In the genomic region with DNA sequence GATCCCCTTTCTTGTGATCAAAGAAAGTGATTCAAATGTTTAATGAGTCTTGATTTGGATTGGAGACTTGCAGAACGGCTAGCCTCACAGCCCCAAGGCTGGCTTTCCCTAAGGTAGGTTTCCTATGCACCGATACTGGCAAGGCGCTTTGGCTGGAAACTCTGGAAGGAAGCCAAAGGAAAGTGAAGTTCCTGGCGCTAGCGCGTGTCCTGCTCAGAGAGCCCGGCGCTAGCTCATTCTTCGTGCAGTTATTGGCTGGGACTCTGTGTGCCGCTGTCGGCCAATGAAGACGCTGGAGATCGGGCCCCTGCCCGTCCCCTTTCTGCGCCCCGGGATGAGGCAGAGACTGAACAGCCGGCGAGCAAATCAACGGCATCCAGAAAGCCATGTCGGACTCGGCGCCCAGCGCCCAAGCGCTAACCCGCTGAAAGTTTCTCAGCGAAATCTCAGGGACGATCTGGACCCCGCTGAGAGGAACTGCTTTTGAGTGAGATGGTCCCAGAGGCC, we compare ENCODE assay signal across 8 cellular contexts. TPM values are rescaled to one million over a fixed set of nuclear protein-coding genes. Genes with fewer than 3 reads are reported as not detected.
DNase-seq lines count a peak whose midpoint lies in the region; ATAC-seq and TF ChIP-seq lines count a peak whose summit lies in the region.

TSS of gene PCDHGC3 (plus strand) at position 342 of the 507 bp plus-strand sequence. CDS start at position 493, 151 bp downstream.

- peaks cover 29% of the 10 kb centered on the region for H3K9me3 ChIP-seq in neuron (ENCODE audit: low read length)
- H3K9me3 ChIP-seq in upper lobe of right lung: no peaks in the 10 kb centered on the region

- H3K36me3 ChIP-seq in neuron (ENCODE audit: insufficient read depth, low read length): peaks cover 6% of the 10 kb centered on the region
- H3K36me3 ChIP-seq in upper lobe of right lung: no peaks in the 10 kb centered on the region

- H3K4me1 ChIP-seq in neuron (ENCODE audit: insufficient read depth, low read length): peaks cover 9% of the 10 kb centered on the region
- H3K4me1 ChIP-seq in upper lobe of right lung: peaks cover 20% of the 10 kb centered on the region

- H3K27ac Mint-ChIP-seq in activated naive CD8-positive, alpha-beta T cell: no peak within 1 kb of the TSS

- no peak within 1 kb of the TSS for H2AFZ ChIP-seq in neuron (ENCODE audit: low read depth, low read length)

- H3K27ac ChIP-seq in upper lobe of right lung: peak within 1 kb of the TSS; percentile 81

- peak; percentile 84 for DNase-seq in DMS53 (lab: John Stamatoyannopoulos, UW)
- DNase-seq in HPDE6-E6E7 (ENCODE audit: extremely low spot score): peak; percentile 96
- DNase-seq in NOMO-1 treated with dmso at 0.1 percent for 144 hours (lab: John Stamatoyannopoulos, UW; ENCODE audit: unreplicated experiment): peak; percentile 62
- DNase-seq in glomerular visceral epithelial cell (ENCODE audit: extremely low spot score): peak; percentile 97
- DNase-seq in upper lobe of right lung: peak; percentile 91

- H3K4me3 Mint-ChIP-seq in activated naive CD8-positive, alpha-beta T cell: peak within 1 kb of the TSS; percentile 94

- intact Hi-C loops in upper lobe of right lung (cut with DNase I): no loop called here

- peak within 1 kb of the TSS; percentile 45 for H3K4me3 ChIP-seq in neuron (ENCODE audit: low read length)
- H3K4me3 ChIP-seq in upper lobe of right lung: peak within 1 kb of the TSS; percentile 64

- TF ChIP-seq CTCF in upper lobe of right lung (IDR thresholded peaks at IDR 0.05): peak; percentile 39

- ATAC-seq in GM21381 (IDR thresholded peaks at IDR 0.05; ENCODE audit: unreplicated experiment): peak; percentile 94
- peak; percentile 98 for ATAC-seq in upper lobe of right lung

- H3K36me3 Mint-ChIP-seq in activated naive CD8-positive, alpha-beta T cell: no peaks in the 10 kb centered on the region

- H3K27me3 ChIP-seq in neuron (ENCODE audit: insufficient read depth, low read length): no peaks in the 10 kb centered on the region
- peaks cover 6% of the 10 kb centered on the region for H3K27me3 ChIP-seq in upper lobe of right lung

- peaks cover 42% of the 10 kb centered on the region for H3K27me3 Mint-ChIP-seq in activated naive CD8-positive, alpha-beta T cell

- H3K4me1 Mint-ChIP-seq in activated naive CD8-positive, alpha-beta T cell (ENCODE audit: low read depth): peaks cover 25% of the 10 kb centered on the region

- no peaks in the 10 kb centered on the region for H3K9me3 Mint-ChIP-seq in activated naive CD8-positive, alpha-beta T cell (ENCODE audit: low read depth)

RNA-seq across cellular contexts. Expression of gene PCDHGC3, which starts in this region (rescaled TPM):
- total RNA-seq in upper lobe of right lung: 109 TPM

Comparison
In these comparisons a context has a peak if more than half of its experiments do, and no peak if none do; other contexts are left out.
1. Peak in every context shown above with its lines: DNase-seq, ATAC-seq, H3K4me3 ChIP-seq and H3K27ac ChIP-seq.